Comparison of ENCODE assay signal across 22 cellular contexts in genomic region chr16:4051591-4051990, GRCh38.
A peak's percentile ranks its signal among the peaks of the same experiment; 100 is the strongest.
DNase-seq lines count a peak whose midpoint lies in the region; ATAC-seq, FAIRE-seq and TF ChIP-seq lines count a peak whose summit lies in the region.
"Had no signal": no experiment of that assay in that cellular context is flagged by ENCODE, and none has a peak within 500 bp of the region (broad histone marks: within the 10 kb centered on the region; RNA-seq: fewer than 3 reads in every experiment).

No MANE protein-coding gene starts in this region.

- no peaks in the 10 kb centered on the region for H3K9me2 ChIP-seq in GM23338 (ENCODE audit: insufficient read depth)

- in situ Hi-C loops in mammary epithelial cell (cut with MboI; ENCODE audit: low sequenced_read_pairs in 2 of 2): no loop called here

- H3K27me3 Mint-ChIP-seq in GM23338 (ENCODE audit: insufficient read depth, low read depth, poor library complexity): no peaks in the 10 kb centered on the region
- H3K27me3 Mint-ChIP-seq: activated naive CD4-positive, alpha-beta T cell treated with anti-CD3 and anti-CD28 coated beads, Interleukin-2, amount 50 U/mL, for 24 hours had no signal

- no TSS peak for BruUV-seq in mammary epithelial cell (replicated peaks; lab: Mats Ljungman, UMichigan)

- no peak for FAIRE-seq in D721Med (lab: Jason Lieb, UNC)
- FAIRE-seq: astrocyte, GM12878, HTR-8/SVneo had no signal

- CTCF ChIA-PET in mammary epithelial cell (lab: Charles Lee; ENCODE audit: low non-redundant PET): interaction anchor here (0.6 kb wide), 1 partner anchor 203 kb away, joined by 3 read pairs; no protein-coding TSS in a partner anchor

- ATAC-seq in GM23338 (no peak), psoas muscle (no peak), HG03139 (IDR thresholded peaks at IDR 0.05; ENCODE audit: unreplicated experiment) (no peak), HG03378 (IDR thresholded peaks at IDR 0.05; ENCODE audit: unreplicated experiment) (no peak)
- ATAC-seq: activated T-cell treated with anti-CD3 and anti-CD28 coated beads, Interleukin-2, amount 50 U/mL, for 72 hours; GM12878 had no signal

- no peaks in the 10 kb centered on the region for H3F3A ChIP-seq in GM23338 (replicated peaks; ENCODE audit: low read depth)

- H4K20me1 ChIP-seq in GM23338 (replicated peaks; ENCODE audit: insufficient read depth) (no peaks in the 10 kb centered on the region), mammary epithelial cell (ENCODE audit: insufficient read depth, low read length) (no peaks in the 10 kb centered on the region)

- H3K9me3 Mint-ChIP-seq in GM23338: no peaks in the 10 kb centered on the region; the same call in 2 of the 3 replicates
- H3K9me3 Mint-ChIP-seq: activated naive CD4-positive, alpha-beta T cell treated with anti-CD3 and anti-CD28 coated beads, Interleukin-2, amount 50 U/mL, for 24 hours; activated T-cell treated with anti-CD3 and anti-CD28 coated beads, Interleukin-2, amount 50 U/mL, for 72 hours; CD8-positive, alpha-beta memory T cell; neural crest cell had no signal

- H3K4me2 ChIP-seq in GM23338: no peak overlapping the region
- H3K4me2 ChIP-seq in mammary epithelial cell (ENCODE audit: insufficient read depth, low read depth, low read length): peak overlapping the region; percentile 51

- H2AFZ ChIP-seq in GM23338 (no peak overlapping the region), mammary epithelial cell (ENCODE audit: low read depth, low read length) (no peak overlapping the region)

- H3K79me2 ChIP-seq in GM23338 (replicated peaks; ENCODE audit: insufficient read depth) (no peaks in the 10 kb centered on the region), mammary epithelial cell (ENCODE audit: insufficient read depth, low read length) (no peaks in the 10 kb centered on the region)

- TF ChIP-seq CTCF in GM23338 (conservative IDR thresholded peaks at IDR 0.05; ENCODE audit: low read depth in 2 of 2): no peak
- no peak for TF ChIP-seq CTCF in mammary epithelial cell (conservative IDR thresholded peaks at IDR 0.05 in 1 of 2, IDR thresholded peaks at IDR 0.05 in 1 of 2; ENCODE audit: extremely low read depth in 1 of 2, insufficient read depth in 1 of 2, low read depth in 1 of 2, low read length in 2 of 2)
- no peak for TF ChIP-seq CTCF in psoas muscle (IDR thresholded peaks at IDR 0.05)
- no peak for TF ChIP-seq CTCF in D721Med (IDR thresholded peaks at IDR 0.05; ENCODE audit: insufficient read depth, missing control alignments)

- no peaks in the 10 kb centered on the region for H3K9me3 ChIP-seq in mammary epithelial cell (replicated peaks; ENCODE audit: insufficient read depth, low read length)
- H3K9me3 ChIP-seq in psoas muscle: no peaks in the 10 kb centered on the region
- H3K9me3 ChIP-seq: esophagus squamous epithelium had no signal

- H3K9ac ChIP-seq in mammary epithelial cell (ENCODE audit: insufficient read depth, low read length): no peak overlapping the region

- H3K4me1 Mint-ChIP-seq in GM23338: peaks cover 13% of the 10 kb centered on the region; the same call in 2 of the 3 replicates
- H3K4me1 Mint-ChIP-seq: activated naive CD4-positive, alpha-beta T cell treated with anti-CD3 and anti-CD28 coated beads, Interleukin-2, amount 50 U/mL, for 24 hours had no signal

- H3K4me3 Mint-ChIP-seq in GM23338: no peak overlapping the region
- H3K4me3 Mint-ChIP-seq: activated naive CD4-positive, alpha-beta T cell treated with anti-CD3 and anti-CD28 coated beads, Interleukin-2, amount 50 U/mL, for 24 hours; activated T-cell treated with anti-CD3 and anti-CD28 coated beads, Interleukin-2, amount 50 U/mL, for 72 hours; CD8-positive, alpha-beta memory T cell had no signal

- H3K27me3 ChIP-seq in GM23338 (ENCODE audit: insufficient read depth): no peaks in the 10 kb centered on the region
- no peaks in the 10 kb centered on the region for H3K27me3 ChIP-seq in mammary epithelial cell (ENCODE audit: insufficient read depth, low read length)
- H3K27me3 ChIP-seq in psoas muscle (ENCODE audit: insufficient read depth in 3 of 3, low read length in 2 of 3): no peaks in the 10 kb centered on the region

- H3K4me1 ChIP-seq in GM23338 (ENCODE audit: insufficient read depth): peaks cover 9% of the 10 kb centered on the region
- peaks cover 31% of the 10 kb centered on the region for H3K4me1 ChIP-seq in mammary epithelial cell (ENCODE audit: insufficient read depth, low read length)
- H3K4me1 ChIP-seq in psoas muscle: peaks cover 20% of the 10 kb centered on the region

- DNase-seq in AG20443 (ENCODE audit: low spot score) (peak; percentile 24), GM23338 (ENCODE audit: low spot score) (no peak), mammary epithelial cell (peak; percentile 68), psoas muscle (no peak), D721Med (ENCODE audit: insufficient read length, low spot score) (no peak), NCI-H748 treated with DMSO at 0.1 percent for 48 hours (lab: John Stamatoyannopoulos, UW) (no peak)
- DNase-seq: activated CD4-positive, alpha-beta T cell treated with anti-CD3 and anti-CD28 coated beads for 4 hours; activated T-cell treated with anti-CD3 and anti-CD28 coated beads, Interleukin-2, amount 50 U/mL, for 72 hours; CD8-positive, alpha-beta memory T cell; effector memory CD4-positive, alpha-beta T cell; esophagus squamous epithelium; midbrain; MV-4-11; NCI-H187 had no signal

- intact Hi-C loops in mammary epithelial cell (cut with micrococcal nuclease) (loop anchor here (5.0 kb wide), 4 partner anchors 46 to 131 kb away; partner anchors contain the start of gene ADCY9), psoas muscle (cut with DNase I) (loop anchor here (5.0 kb wide), 2 partner anchors 34 to 36 kb away; no protein-coding TSS in a partner anchor)

- H3K36me3 ChIP-seq in GM23338 (ENCODE audit: insufficient read depth) (no peaks in the 10 kb centered on the region), mammary epithelial cell (ENCODE audit: insufficient read depth, low read length) (no peaks in the 10 kb centered on the region), psoas muscle (ENCODE audit: insufficient read depth in 1 of 2, low read depth in 1 of 2) (no peaks in the 10 kb centered on the region)
- H3K36me3 ChIP-seq: esophagus squamous epithelium had no signal

- no peak overlapping the region for H3K27ac Mint-ChIP-seq in GM23338
- H3K27ac Mint-ChIP-seq: activated naive CD4-positive, alpha-beta T cell treated with anti-CD3 and anti-CD28 coated beads, Interleukin-2, amount 50 U/mL, for 24 hours; activated T-cell treated with anti-CD3 and anti-CD28 coated beads, Interleukin-2, amount 50 U/mL, for 72 hours; progenitor cell of endocrine pancreas had no signal

- WGBS in mammary epithelial cell (ENCODE audit: low coverage, missing lambda C conversion rate): 38% methylated on average over 3 of the region's 3 CpGs
- WGBS in psoas muscle, 3 donors: 96% methylated on average over 3 of the region's 3 CpGs

- dilution Hi-C loops in mammary epithelial cell (cut with HindIII; ENCODE audit: low sequenced_read_pairs): no loop called here

- peak overlapping the region; percentile 55; the same call in 1 of the 2 replicates for H3K27ac ChIP-seq in GM23338 (ENCODE audit: low read depth)
- H3K27ac ChIP-seq in mammary epithelial cell (ENCODE audit: insufficient read depth, low read depth, low read length): no peak overlapping the region
- H3K27ac ChIP-seq in psoas muscle: peak overlapping the region; percentile 94

- H3K4me3 ChIP-seq in GM23338 (no peak overlapping the region), mammary epithelial cell (replicated peaks in 1 of 3; ENCODE audit: insufficient read depth in 1 of 3, low read depth in 2 of 3, low read length in 3 of 3) (no peak overlapping the region), psoas muscle (no peak overlapping the region)
- H3K4me3 ChIP-seq: esophagus squamous epithelium, GM12878 had no signal

- H3K36me3 Mint-ChIP-seq in GM23338 (ENCODE audit: low read depth): no peaks in the 10 kb centered on the region; the same call in 2 of the 3 replicates
- H3K36me3 Mint-ChIP-seq: activated naive CD4-positive, alpha-beta T cell treated with anti-CD3 and anti-CD28 coated beads, Interleukin-2, amount 50 U/mL, for 24 hours had no signal

TF ChIP-seq in GM23338, 12 proteins besides CTCF, POLR2A, EP300 and RAD21 (continues in another document):
- TF ChIP-seq EZH2phosphoT487 (IDR thresholded peaks at IDR 0.05; ENCODE audit: unreplicated experiment) (no peak), ZNF114 (CRISPR knock-in tag; IDR thresholded peaks at IDR 0.05) (no peak), CREB1 (CRISPR knock-in tag; IDR thresholded peaks at IDR 0.05; ENCODE audit: low read depth) (no peak), REST (IDR thresholded peaks at IDR 0.05; ENCODE audit: unreplicated experiment) (no peak), STAT1 (IDR thresholded peaks at IDR 0.05; ENCODE audit: unreplicated experiment) (no peak), ZNF331 (CRISPR knock-in tag; IDR thresholded peaks at IDR 0.05; ENCODE audit: low read depth) (no peak), EZH2 (IDR thresholded peaks at IDR 0.05; ENCODE audit: low read depth, unreplicated experiment) (no peak), JUNB (IDR thresholded peaks at IDR 0.05; ENCODE audit: unreplicated experiment) (no peak)

Comparison
In these comparisons a context has a peak if more than half of its experiments do, and no peak if none do; other contexts are left out.
1. DNase-seq: peak in AG20443 (single experiment) and mammary epithelial cell (single experiment); none in GM23338 (single experiment), psoas muscle (0 of 2), D721Med (single experiment) and NCI-H748 treated with DMSO at 0.1 percent for 48 hours (single experiment).